ENCODE assay signal across 8 cellular contexts in the genomic region with DNA sequence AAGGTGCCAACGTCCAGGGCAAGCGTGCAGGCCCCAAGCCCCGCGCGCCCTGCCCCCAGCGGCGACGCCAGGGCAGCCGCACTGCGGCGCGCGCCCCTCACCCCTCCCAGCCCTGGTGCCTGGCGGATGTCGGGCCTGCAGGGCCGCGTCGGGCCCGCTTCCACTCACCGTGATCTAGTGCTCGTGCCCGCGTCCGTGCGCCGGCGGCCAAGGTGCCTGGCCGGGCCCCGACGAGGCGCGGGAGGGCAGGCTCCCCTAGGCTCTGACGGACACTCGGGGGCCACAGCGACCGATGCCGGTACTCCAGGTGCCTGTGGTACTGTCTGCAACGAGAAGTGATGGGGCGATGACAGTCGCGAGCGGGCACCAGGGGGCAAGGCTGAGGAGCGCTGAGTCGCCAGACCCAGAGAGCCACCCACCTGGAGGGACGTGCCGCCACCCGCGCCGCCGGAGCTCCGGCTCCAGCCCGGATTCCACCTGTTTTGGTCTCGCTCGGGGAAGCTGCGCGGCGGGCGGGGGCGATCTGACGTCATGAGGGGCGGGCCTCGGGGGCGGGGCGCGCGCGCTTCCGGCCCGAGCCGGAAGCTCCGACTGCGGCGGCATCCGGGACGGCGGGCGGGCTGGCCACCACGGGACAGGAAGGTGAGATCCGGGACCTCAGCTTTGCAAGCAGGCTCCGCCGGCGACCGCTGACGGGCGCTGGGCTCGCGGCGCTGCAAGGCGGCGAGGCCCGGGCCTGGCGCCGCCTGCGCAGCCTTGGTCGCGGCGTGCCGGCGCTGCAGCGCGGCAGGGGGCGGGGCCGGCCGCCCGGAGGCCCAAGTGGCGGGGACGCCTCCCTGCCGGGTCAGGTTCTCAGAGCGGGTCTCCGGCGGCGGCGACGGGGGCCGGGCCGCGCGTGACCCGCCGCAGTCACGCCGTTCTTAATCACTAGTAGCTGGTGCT. TPM values are rescaled to one million over a fixed set of nuclear protein-coding genes. Genes with fewer than 3 reads are reported as not detected.
DNase-seq lines count a peak whose midpoint lies in the region; ATAC-seq and TF ChIP-seq lines count a peak whose summit lies in the region.

A gene with protein sequence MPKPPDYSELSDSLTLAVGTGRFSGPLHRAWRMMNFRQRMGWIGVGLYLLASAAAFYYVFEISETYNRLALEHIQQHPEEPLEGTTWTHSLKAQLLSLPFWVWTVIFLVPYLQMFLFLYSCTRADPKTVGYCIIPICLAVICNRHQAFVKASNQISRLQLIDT (plus strand): TSS at position 927 of the 942 bp plus-strand sequence. CDS start 89 bp downstream, outside the sequence.
Gene MOAP1 (minus strand): TSS at position 507 of the 942 bp plus-strand sequence. CDS start 655 bp downstream, outside the sequence.

- peak within 1 kb of the TSS; percentile 99 for H3K4me3 ChIP-seq in choroid plexus epithelial cell (ENCODE audit: low read depth, low read length)

- TF ChIP-seq CTCF in AG09319 (IDR thresholded peaks at IDR 0.05; ENCODE audit: low read depth, low read length) (no peak; the same call in 1 of the 2 replicates), choroid plexus epithelial cell (conservative IDR thresholded peaks at IDR 0.05; ENCODE audit: low read depth, low read length) (no peak)

- ATAC-seq in GM18867 (IDR thresholded peaks at IDR 0.05; ENCODE audit: unreplicated experiment) = peak; percentile 88
- peak; percentile 78 for ATAC-seq in HG03097 (IDR thresholded peaks at IDR 0.05; ENCODE audit: low FRiP score, unreplicated experiment)
- peak; percentile 93 for ATAC-seq in left lobe of liver

- DNase-seq in AG09319 (ENCODE audit: extremely low read depth, low read depth) (peak; percentile 44), NCI-H446 (lab: John Stamatoyannopoulos, UW) (peak; percentile 53 to 87), choroid plexus epithelial cell (ENCODE audit: low read depth) (peak; percentile 82), left lobe of liver (ENCODE audit: low spot score) (peak; percentile 90)
- peak; percentile 77 to 79 for DNase-seq in activated CD4-positive, alpha-beta T cell treated with anti-CD3 and anti-CD28 coated beads for 24 hours (ENCODE audit: low read depth in 2 of 2)
- DNase-seq in stimulated activated CD4-positive, alpha-beta T cell treated with anti-CD3 and anti-CD28 coated beads, Interleukin-2, amount 100 ng/mL, for 4 hours (ENCODE audit: low read depth) = peak; percentile 77

RNA-seq across cellular contexts. Expression of the first gene that starts in this region (rescaled TPM):
- 8.1 TPM for total RNA-seq in left lobe of liver

RNA-seq across cellular contexts. Expression of gene MOAP1, which starts in this region (rescaled TPM):
- 10.4 TPM for total RNA-seq in left lobe of liver

Comparison
In these comparisons a context has a peak if more than half of its experiments do, and no peak if none do; other contexts are left out.
1. Peak in every context shown above with its lines: DNase-seq, ATAC-seq and H3K4me3 ChIP-seq.